ENCODE assay signal across 8 cellular contexts in genomic region chrX:101658661-101659477, GRCh38. TPM values are rescaled to one million over a fixed set of nuclear protein-coding genes. Genes with fewer than 3 reads are reported as not detected.
A peak's percentile ranks its signal among the peaks of the same experiment; 100 is the strongest.
DNase-seq lines count a peak whose midpoint lies in the region; ATAC-seq, FAIRE-seq and TF ChIP-seq lines count a peak whose summit lies in the region.

No MANE protein-coding gene starts in this region.

- CTCF ChIA-PET in WTC11 (lab: Charles Lee) = interaction anchor here (0.9 kb wide), 1 partner anchor 18 kb away, joined by 3 read pairs; no protein-coding TSS in a partner anchor

- H3K4me1 ChIP-seq in keratinocyte (ENCODE audit: control insufficient read depth, extremely low read depth, insufficient read depth, low read length) = no peaks in the 10 kb centered on the region

- H3K4me2 ChIP-seq in keratinocyte (ENCODE audit: control insufficient read depth, extremely low read depth, insufficient read depth, low read depth, low read length) = peak overlapping the region; percentile 64

- H3K4me3 Mint-ChIP-seq in WTC11 = peak overlapping the region; percentile 81

- no peak overlapping the region for H3K27ac ChIP-seq in keratinocyte (ENCODE audit: control insufficient read depth, insufficient read depth, low read length)

- TF ChIP-seq CTCF in WTC11 (IDR thresholded peaks at IDR 0.05) = no peak
- TF ChIP-seq CTCF in keratinocyte (optimal IDR thresholded peaks at IDR 0.05 in 1 of 3, IDR thresholded peaks at IDR 0.05 in 1 of 3, conservative IDR thresholded peaks at IDR 0.05 in 1 of 3; ENCODE audit: extremely low read depth in 1 of 3, insufficient read depth in 2 of 3, low read length in 3 of 3) = no peak

- H3K9me1 ChIP-seq in keratinocyte (ENCODE audit: control insufficient read depth, extremely low read depth, insufficient read depth, low read length) = no peaks in the 10 kb centered on the region

- peak overlapping the region; percentile 50 to 70 (median 58) for H3K4me3 ChIP-seq in keratinocyte (ENCODE audit: control insufficient read depth in 2 of 3, extremely low read depth in 1 of 3, insufficient read depth in 2 of 3, low read depth in 1 of 3, low read length in 3 of 3)

- peaks cover 2% of the 10 kb centered on the region; the same call in 1 of the 2 replicates for H3K27me3 Mint-ChIP-seq in WTC11 (ENCODE audit: low read depth)

- H2AFZ ChIP-seq in keratinocyte (ENCODE audit: control insufficient read depth, low read length) = peak overlapping the region; percentile 80

- DNase-seq in AG20443 (ENCODE audit: low spot score) = peak; percentile 86
- DNase-seq in NCI-H1092 (lab: John Stamatoyannopoulos, UW) = peak; percentile 55
- peak; percentile 79 for DNase-seq in WTC11 (ENCODE audit: low spot score)
- peak; percentile 41 for DNase-seq in central memory CD4-positive, alpha-beta T cell
- no peak for DNase-seq in keratinocyte (ENCODE audit: low read depth, low spot score)
- peak; percentile 25 to 66 for DNase-seq in stimulated activated CD4-positive, alpha-beta T cell treated with anti-CD3 and anti-CD28 coated beads, Interleukin-12 subunit alpha, Interleukin-12 subunit beta, amount 100 ng/mL, for 24 hours (ENCODE audit: low read depth in 2 of 2)
- no peak for DNase-seq in NK-92 (lab: John Stamatoyannopoulos, UW; ENCODE audit: unreplicated experiment)

- peak overlapping the region; percentile 58 for H3K9ac ChIP-seq in keratinocyte (ENCODE audit: control insufficient read depth, extremely low read depth, insufficient read depth, low read length)

- dilution Hi-C loops in keratinocyte (cut with MboI; ENCODE audit: extremely low pct_ligation_motif_present, low sequenced_read_pairs) = no loop called here

- POLR2A ChIA-PET in WTC11 (lab: Charles Lee) = interaction anchor here (0.9 kb wide), 1 partner anchor 17 kb away, joined by 4 read pairs; no protein-coding TSS in a partner anchor

- H3K27me3 ChIP-seq in keratinocyte (ENCODE audit: control insufficient read depth, extremely low read depth, insufficient read depth, low read length) = peaks cover 6% of the 10 kb centered on the region

- H3K9me3 ChIP-seq in keratinocyte (ENCODE audit: control insufficient read depth, low read depth, low read length) = no peaks in the 10 kb centered on the region

- peaks cover 16% of the 10 kb centered on the region for H3K4me1 Mint-ChIP-seq in WTC11

- H4K20me1 ChIP-seq in keratinocyte (ENCODE audit: control insufficient read depth, extremely low read depth, insufficient read depth, low read length) = no peaks in the 10 kb centered on the region

- no peaks in the 10 kb centered on the region for H3K36me3 ChIP-seq in keratinocyte (ENCODE audit: control insufficient read depth in 2 of 2, extremely low read depth in 1 of 2, insufficient read depth in 2 of 2, low read length in 2 of 2)

- H3K36me3 Mint-ChIP-seq in WTC11 = no peaks in the 10 kb centered on the region; the same call in 1 of the 2 replicates

- H3K79me2 ChIP-seq in keratinocyte (ENCODE audit: control insufficient read depth, insufficient read depth, low read length) = no peaks in the 10 kb centered on the region

- no peaks in the 10 kb centered on the region for H3K9me3 Mint-ChIP-seq in WTC11

- ATAC-seq in GM21390 (IDR thresholded peaks at IDR 0.05; ENCODE audit: unreplicated experiment) = peak; percentile 86
- ATAC-seq in WTC11 = peak; percentile 86

- H3K27ac Mint-ChIP-seq in WTC11 = no peak overlapping the region; the same call in 1 of the 2 replicates

- FAIRE-seq in keratinocyte (lab: Jason Lieb, UNC) = no peak

TF ChIP-seq in WTC11, 78 proteins besides CTCF, POLR2A, EP300 and RAD21:
- TF ChIP-seq ZNF121 (CRISPR knock-in tag; IDR thresholded peaks at IDR 0.05) = no peak
- no peak for TF ChIP-seq ZNF281 (CRISPR knock-in tag; IDR thresholded peaks at IDR 0.05)
- TF ChIP-seq SP1 (CRISPR knock-in tag; conservative IDR thresholded peaks at IDR 0.05) = peak; percentile 46; the same call in 1 of the 2 replicates
- TF ChIP-seq ZNF416 (CRISPR knock-in tag; IDR thresholded peaks at IDR 0.05) = no peak
- TF ChIP-seq E2F5 (CRISPR knock-in tag; IDR thresholded peaks at IDR 0.05) = no peak
- TF ChIP-seq PREB (CRISPR knock-in tag; IDR thresholded peaks at IDR 0.05; ENCODE audit: borderline replicate concordance) = no peak
- TF ChIP-seq EMX1 (CRISPR knock-in tag; IDR thresholded peaks at IDR 0.05) = no peak

RNA-seq across cellular contexts. Expression of gene ARMCX2, which starts 0.8 kb away (rescaled TPM):
- total RNA-seq in WTC11 (2021) = 108 to 127 TPM (median 121 TPM) in 3 replicates
- 13.2 to 23.2 TPM (median 20.0 TPM) in 3 replicates for polyA plus RNA-seq in keratinocyte
- polyA plus RNA-seq in keratinocyte (2011; ENCODE audit: low read depth) = 2.7 TPM
- polyA plus RNA-seq in keratinocyte (2011; cell fraction: cytosol; rRNA removed) = 10.8 and 14.5 TPM in 2 replicates
- 34.2 and 36.0 TPM in 2 replicates for polyA plus RNA-seq in keratinocyte (2011; cell fraction: nucleus; rRNA removed)
- polyA plus RNA-seq in keratinocyte (2012; ENCODE audit: low replicate concordance) = 8.5 and 16.2 TPM in 2 replicates
- 9.8 to 15.2 TPM (median 15.1 TPM) in 3 replicates for polyA minus RNA-seq in keratinocyte
- polyA minus RNA-seq in keratinocyte (2011; cell fraction: cytosol; rRNA and poly(A)+ RNA removed) = 10.4 TPM
- 16.8 and 26.4 TPM in 2 replicates for polyA minus RNA-seq in keratinocyte (2011; cell fraction: nucleus; rRNA and poly(A)+ RNA removed)

RNA-seq across cellular contexts. Expression of gene ARMCX3, which starts 35.9 kb away (rescaled TPM):
- total RNA-seq in WTC11 (2021) = 17.0 to 21.2 TPM (median 18.3 TPM) in 3 replicates
- polyA plus RNA-seq in keratinocyte = 15.5 to 21.2 TPM (median 18.5 TPM) in 3 replicates
- 10.1 TPM for polyA plus RNA-seq in keratinocyte (2011; ENCODE audit: low read depth)
- polyA plus RNA-seq in keratinocyte (2011; cell fraction: cytosol; rRNA removed) = 11.6 and 15.8 TPM in 2 replicates
- polyA plus RNA-seq in keratinocyte (2011; cell fraction: nucleus; rRNA removed) = 27.7 and 36.8 TPM in 2 replicates
- polyA plus RNA-seq in keratinocyte (2012; ENCODE audit: low replicate concordance) = 13.8 and 19.1 TPM in 2 replicates
- polyA minus RNA-seq in keratinocyte = 11.1 to 12.9 TPM (median 12.4 TPM) in 3 replicates
- 14.4 TPM for polyA minus RNA-seq in keratinocyte (2011; cell fraction: cytosol; rRNA and poly(A)+ RNA removed)
- 14.0 and 24.0 TPM in 2 replicates for polyA minus RNA-seq in keratinocyte (2011; cell fraction: nucleus; rRNA and poly(A)+ RNA removed)

RNA-seq across cellular contexts. Expression of gene ARMCX6, which starts 41.1 kb away (rescaled TPM):
- 27.0 to 30.3 TPM (median 28.4 TPM) in 3 replicates for total RNA-seq in WTC11 (2021)
- polyA plus RNA-seq in keratinocyte = 43.5 to 60.8 TPM (median 56.1 TPM) in 3 replicates
- 28.6 TPM for polyA plus RNA-seq in keratinocyte (2011; ENCODE audit: low read depth)
- polyA plus RNA-seq in keratinocyte (2011; cell fraction: cytosol; rRNA removed) = 48.5 and 75.8 TPM in 2 replicates
- polyA plus RNA-seq in keratinocyte (2011; cell fraction: nucleus; rRNA removed) = 45.9 and 60.5 TPM in 2 replicates
- 30.0 and 35.5 TPM in 2 replicates for polyA plus RNA-seq in keratinocyte (2012; ENCODE audit: low replicate concordance)
- 4.6 to 12.5 TPM (median 10.4 TPM) in 3 replicates for polyA minus RNA-seq in keratinocyte
- 2.1 TPM for polyA minus RNA-seq in keratinocyte (2011; cell fraction: cytosol; rRNA and poly(A)+ RNA removed)
- 7.1 and 11.0 TPM in 2 replicates for polyA minus RNA-seq in keratinocyte (2011; cell fraction: nucleus; rRNA and poly(A)+ RNA removed)

Comparison
In these comparisons a context has a peak if more than half of its experiments do, and no peak if none do; other contexts are left out.
1. DNase-seq: peak in AG20443 (single experiment), NCI-H1092 (single experiment), WTC11 (single experiment), central memory CD4-positive, alpha-beta T cell (single experiment) and stimulated activated CD4-positive, alpha-beta T cell treated with anti-CD3 and anti-CD28 coated beads, Interleukin-12 subunit alpha, Interleukin-12 subunit beta, amount 100 ng/mL, for 24 hours (2 of 2); none in keratinocyte (single experiment) and NK-92 (single experiment).